17 cellular contexts compared by ENCODE assay signal in genomic region chr12:94297876-94298520, GRCh38.
DNase-seq lines count a peak whose midpoint lies in the region; ATAC-seq, FAIRE-seq and TF ChIP-seq lines count a peak whose summit lies in the region.
"Had no signal": no experiment of that assay in that cellular context is flagged by ENCODE, and none has a peak within 500 bp of the region (broad histone marks: within the 10 kb centered on the region; RNA-seq: fewer than 3 reads in every experiment).

No MANE protein-coding gene starts in this region.

- TF ChIP-seq POLR2A in uterus (IDR thresholded peaks at IDR 0.05) = no peak
- TF ChIP-seq POLR2A in H54 (IDR thresholded peaks at IDR 0.05; ENCODE audit: low read depth, low read length) = no peak

- intact Hi-C loops in uterus (cut with DNase I; ENCODE audit: low total_unique reads) = no loop called here

- no peak for DNase-seq in activated T-cell treated with anti-CD3 and anti-CD28 coated beads, Interleukin-2, amount 50 U/mL, for 24 hours
- DNase-seq in activated T-cell treated with anti-CD3 and anti-CD28 coated beads, Interleukin-2, amount 50 U/mL, for 48 hours = no peak
- DNase-seq in fibroblast of villous mesenchyme (ENCODE audit: low read depth) = peak; percentile 91
- DNase-seq in naive B cell = no peak
- DNase-seq in uterus = no peak
- DNase-seq in NCI-H226 = no peak
- DNase-seq in H54 (ENCODE audit: insufficient read length, low spot score) = no peak
- DNase-seq: COR-L47, DMS153, GOT3, Kasumi-1, NCI-H1417 treated with DMSO at 0.1 percent for 48 hours, NCI-H2029, NCI-H524 had no signal

- no peak for ATAC-seq in naive B cell (ENCODE audit: low read depth in 2 of 2)
- ATAC-seq in HG02642 (IDR thresholded peaks at IDR 0.05; ENCODE audit: poor library complexity, unreplicated experiment) = no peak

- H3K27ac ChIP-seq in uterus = peak overlapping the region; percentile 37 to 52
- H3K27ac ChIP-seq: 22Rv1 had no signal

- H3K9me3 ChIP-seq in uterus = no peaks in the 10 kb centered on the region

- no peaks in the 10 kb centered on the region for H3K27me3 ChIP-seq in uterus

- H3K36me3 ChIP-seq in uterus = no peaks in the 10 kb centered on the region

- peaks cover 89% of the 10 kb centered on the region for H3K36me3 Mint-ChIP-seq in activated T-cell treated with anti-CD3 and anti-CD28 coated beads, Interleukin-2, amount 50 U/mL, for 24 hours (ENCODE audit: low read depth)
- peaks cover 47 to 57% of the 10 kb centered on the region in 2 donors for H3K36me3 Mint-ChIP-seq in naive B cell

- peaks cover 0 to 7% of the 10 kb centered on the region in 2 donors for H3K4me1 ChIP-seq in uterus

- TF ChIP-seq CTCF in fibroblast of villous mesenchyme (IDR thresholded peaks at IDR 0.05; ENCODE audit: insufficient read depth, low read depth, low read length) (no peak), uterus (IDR thresholded peaks at IDR 0.05) (no peak)

- H3K4me3 ChIP-seq in fibroblast of villous mesenchyme (ENCODE audit: low read depth, low read length) (no peak overlapping the region), uterus (no peak overlapping the region)

- no peak for FAIRE-seq in H54 (lab: Jason Lieb, UNC)
- FAIRE-seq: RCC 7860 had no signal

- no peaks in the 10 kb centered on the region for H3K9me3 Mint-ChIP-seq in activated T-cell treated with anti-CD3 and anti-CD28 coated beads, Interleukin-2, amount 50 U/mL, for 24 hours
- H3K9me3 Mint-ChIP-seq in naive B cell = peaks cover 0 to 10% (median 0%) of the 10 kb centered on the region in 7 donors

- H3K4me1 Mint-ChIP-seq in activated T-cell treated with anti-CD3 and anti-CD28 coated beads, Interleukin-2, amount 50 U/mL, for 24 hours (ENCODE audit: low read depth) = peaks cover 3% of the 10 kb centered on the region
- peaks cover 45 to 60% (median 49%) of the 10 kb centered on the region in 3 donors for H3K4me1 Mint-ChIP-seq in naive B cell

- no peak overlapping the region for H3K4me3 Mint-ChIP-seq in activated T-cell treated with anti-CD3 and anti-CD28 coated beads, Interleukin-2, amount 50 U/mL, for 24 hours
- H3K4me3 Mint-ChIP-seq in naive B cell = peak overlapping the region in 5 of 8 donors; percentile 2 to 88 (median 57)

- H3K27ac Mint-ChIP-seq in activated T-cell treated with anti-CD3 and anti-CD28 coated beads, Interleukin-2, amount 50 U/mL, for 24 hours = peak overlapping the region; percentile 16
- H3K27ac Mint-ChIP-seq in naive B cell = peak overlapping the region; percentile 69 to 95 (median 89)

- H3K27me3 Mint-ChIP-seq in activated T-cell treated with anti-CD3 and anti-CD28 coated beads, Interleukin-2, amount 50 U/mL, for 24 hours = no peaks in the 10 kb centered on the region
- no peaks in the 10 kb centered on the region for H3K27me3 Mint-ChIP-seq in naive B cell
